In the genomic region with DNA sequence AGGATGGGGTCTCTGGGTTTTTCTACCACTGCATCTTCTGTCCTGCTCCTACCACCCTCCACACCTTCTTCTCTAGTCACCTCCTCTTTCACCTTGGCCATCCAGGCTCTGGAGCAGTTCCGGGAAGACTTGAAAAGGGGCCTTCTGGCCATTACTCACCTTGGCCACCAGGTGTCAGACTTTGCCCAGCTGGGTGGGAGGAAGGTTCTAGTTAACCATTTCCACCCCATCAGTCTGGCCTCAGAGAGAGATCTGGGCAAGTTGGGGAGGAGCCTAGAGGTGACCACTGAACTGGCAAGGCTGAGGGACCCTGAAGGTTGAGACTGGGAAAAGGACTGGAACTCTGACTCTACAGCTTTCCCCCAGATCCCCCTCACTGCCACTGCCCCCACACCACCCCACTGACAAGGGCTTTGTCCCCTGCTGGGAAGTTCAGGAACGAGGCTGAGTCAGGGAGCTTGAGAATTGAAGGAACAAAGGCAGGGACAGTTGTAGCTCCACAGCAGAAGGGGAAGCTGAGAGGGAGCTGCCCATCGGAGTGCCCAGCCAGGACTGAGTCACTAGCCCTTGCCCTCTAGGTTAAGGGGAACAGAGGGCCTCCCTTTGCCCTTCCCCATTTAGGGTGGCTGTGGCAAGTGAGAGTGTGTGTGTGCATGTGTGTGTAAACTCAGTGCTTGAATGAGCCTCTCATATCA, we compare ENCODE assay signal across 8 cellular contexts. TPM values are rescaled to one million over a fixed set of nuclear protein-coding genes. Genes with fewer than 3 reads are reported as not detected.
A peak's percentile ranks its signal among the peaks of the same experiment; 100 is the strongest.
DNase-seq lines count a peak whose midpoint lies in the region; ATAC-seq and TF ChIP-seq lines count a peak whose summit lies in the region.

No MANE protein-coding gene starts in this region.

- H3K27ac Mint-ChIP-seq in T-helper 1 cell treated with Interleukin-12 subunit alpha and Interleukin-12 subunit beta and Interleukin-4 antibody, amounts not matched to agents 30 μg/mL and 1 μg/mL, for 36 hours, result peak overlapping the region; percentile 58

- intact Hi-C loops in gastrocnemius medialis (cut with DNase I; ENCODE audit: low total_unique reads), result loop anchor here (1.0 kb wide), 1 partner anchor 25 kb away; no protein-coding TSS in a partner anchor

- peaks cover 24% of the 10 kb centered on the region for H3K27me3 Mint-ChIP-seq in T-helper 1 cell treated with Interleukin-12 subunit alpha and Interleukin-12 subunit beta and Interleukin-4 antibody, amounts not matched to agents 30 μg/mL and 1 μg/mL, for 36 hours (ENCODE audit: low read depth)

- H3K4me3 Mint-ChIP-seq in T-helper 1 cell treated with Interleukin-12 subunit alpha and Interleukin-12 subunit beta and Interleukin-4 antibody, amounts not matched to agents 30 μg/mL and 1 μg/mL, for 36 hours, result peak overlapping the region; percentile 4

- no peaks in the 10 kb centered on the region for H3K36me3 Mint-ChIP-seq in T-helper 1 cell treated with Interleukin-12 subunit alpha and Interleukin-12 subunit beta and Interleukin-4 antibody, amounts not matched to agents 30 μg/mL and 1 μg/mL, for 36 hours (ENCODE audit: low read depth)

- no peak for TF ChIP-seq POLR2A in gastrocnemius medialis (IDR thresholded peaks at IDR 0.05)

- ATAC-seq in gastrocnemius medialis (peak in 1 of 2 donors; percentile 15), GM18520 (IDR thresholded peaks at IDR 0.05; ENCODE audit: unreplicated experiment) (no peak)

- H3K4me1 ChIP-seq in gastrocnemius medialis, result peaks cover 28 to 40% of the 10 kb centered on the region in 2 donors

- H3K9me3 ChIP-seq in gastrocnemius medialis, result no peaks in the 10 kb centered on the region

- TF ChIP-seq CTCF in GM10266 (IDR thresholded peaks at IDR 0.05; ENCODE audit: control insufficient read depth, insufficient read depth, low read depth, missing control alignments) (peak; percentile 93), astrocyte of the cerebellum (IDR thresholded peaks at IDR 0.05; ENCODE audit: low read depth, low read length, missing control alignments) (peak; percentile 98), gastrocnemius medialis (IDR thresholded peaks at IDR 0.05 in 4 of 5, conservative IDR thresholded peaks at IDR 0.05 in 1 of 5) (peak; percentile 88 to 94 (median 92))

- in situ Hi-C loops in astrocyte of the cerebellum (cut with HindIII; ENCODE audit: low sequenced_read_pairs) (no loop called here), gastrocnemius medialis (cut with MboI; ENCODE audit: low sequenced_read_pairs in 4 of 4) (no loop called here)

- DNase-seq in GM10266 (ENCODE audit: extremely low spot score) (peak; percentile 79), NCI-H1105 treated with DMSO at 0.1 percent for 48 hours (lab: John Stamatoyannopoulos, UW) (peak; percentile 63), astrocyte of the cerebellum (ENCODE audit: low read depth) (peak; percentile 73), hippocampal formation (lab: John Stamatoyannopoulos, UW) (peak; percentile 47 to 48), gastrocnemius medialis (peak in 1 of 2 donors; percentile 61), globus pallidus (ENCODE audit: low spot score) (no peak)

- H3K4me3 ChIP-seq in astrocyte of the cerebellum (ENCODE audit: low read depth, low read length) (no peak overlapping the region), gastrocnemius medialis (no peak overlapping the region)

- H3K9me3 Mint-ChIP-seq in T-helper 1 cell treated with Interleukin-12 subunit alpha and Interleukin-12 subunit beta and Interleukin-4 antibody, amounts not matched to agents 30 μg/mL and 1 μg/mL, for 36 hours, result no peaks in the 10 kb centered on the region

- H3K27ac ChIP-seq in gastrocnemius medialis, result peak overlapping the region; percentile 94 to 100 (median 98)

- peaks cover 22% of the 10 kb centered on the region for H3K4me1 Mint-ChIP-seq in T-helper 1 cell treated with Interleukin-12 subunit alpha and Interleukin-12 subunit beta and Interleukin-4 antibody, amounts not matched to agents 30 μg/mL and 1 μg/mL, for 36 hours (ENCODE audit: low read depth)

- no peaks in the 10 kb centered on the region for H3K36me3 ChIP-seq in gastrocnemius medialis

- H3K27me3 ChIP-seq in gastrocnemius medialis, result no peaks in the 10 kb centered on the region

RNA-seq across cellular contexts. Expression of gene POLD4, which starts 3.7 kb away (rescaled TPM):
- total RNA-seq in gastrocnemius medialis, result 100 to 1,000 TPM in 2 of 4 donors, 10 to 100 TPM in 2; 57.4 to 115 (median 87.9) TPM

RNA-seq across cellular contexts. Expression of gene CLCF1, which starts 16.4 kb away (rescaled TPM):
- 1 to 10 TPM in 2 of 4 donors, under 1 TPM in 2; 0.24 to 2.7 (median 0.91) TPM for total RNA-seq in gastrocnemius medialis

RNA-seq across cellular contexts. Expression of gene RAD9A, which starts 34.8 kb away (rescaled TPM):
- total RNA-seq in gastrocnemius medialis, result 10 to 100 TPM in 2 of 4 donors, 1 to 10 TPM in 2; 5.2 to 14.7 (median 7.7) TPM

RNA-seq across cellular contexts. Expression of gene PPP1CA, which starts 44.6 kb away (rescaled TPM):
- total RNA-seq in gastrocnemius medialis, result 100 to 1,000 TPM in 3 of 4 donors, 10 to 100 TPM in 1; 78.4 to 193 (median 124) TPM

RNA-seq across cellular contexts. Expression of gene TBC1D10C, which starts 46.9 kb away (rescaled TPM):
- under 1 TPM in 3 of 4 donors, not detected in 1; 0.44 to 0.78 (median 0.56) TPM for total RNA-seq in gastrocnemius medialis
